ENCODE assay signal across 26 cellular contexts in genomic region chr2:122873951-122874350, GRCh38.
"Had no signal": no experiment of that assay in that cellular context is flagged by ENCODE, and none has a peak within 500 bp of the region (broad histone marks: within the 10 kb centered on the region; RNA-seq: fewer than 3 reads in every experiment).

No MANE protein-coding gene starts in this region.

- H3K9ac ChIP-seq: neural progenitor cell, parathyroid adenoma had no signal

- H2AFZ ChIP-seq: hepatocyte, neural progenitor cell, parathyroid adenoma had no signal

- H3K4me1 ChIP-seq: left ventricle myocardium inferior, neural progenitor cell, parathyroid adenoma, right atrium auricular region, stomach, testis, thyroid gland, transverse colon, upper lobe of left lung had no signal

- H3K4me3 ChIP-seq: hepatocyte, left ventricle myocardium inferior, lung, neural progenitor cell, right atrium auricular region, skin epidermis, stomach, testis, thyroid gland, transverse colon, upper lobe of left lung had no signal

- H3K36me3 ChIP-seq: left ventricle myocardium inferior, neural progenitor cell, neutrophil, right atrium auricular region, stomach, thyroid gland, transverse colon, upper lobe of left lung had no signal

- DNase-seq: islet precursor cell; left ventricle myocardium inferior; mesendoderm; naive B cell; natural killer cell; nephron progenitor cell; occipital lobe; stimulated activated CD4-positive, alpha-beta T cell treated with anti-CD3 and anti-CD28 coated beads, Interleukin-12 subunit alpha, Interleukin-12 subunit beta, amount 100 ng/mL, for 4 hours; stimulated activated CD4-positive, alpha-beta T cell treated with anti-CD3 and anti-CD28 coated beads, Interleukin-15, amount 100 ng/mL, for 24 hours; stimulated activated CD4-positive, alpha-beta T cell treated with anti-CD3 and anti-CD28 coated beads, Interleukin-2, amount 100 ng/mL, for 24 hours; stimulated activated CD4-positive, alpha-beta T cell treated with anti-CD3 and anti-CD28 coated beads, Interleukin-4, amount 100 ng/mL, for 1 hour; stimulated activated naive B cell treated with anti-CD40 and anti-IgM and Interleukin-4, amounts not matched to agents 10 μg/mL and 1 μg/mL and 100 μg/mL, for 72 hours; stimulated activated naive CD8-positive, alpha-beta T cell treated with anti-CD3 and anti-CD28 coated beads, Interleukin-15, Interleukin-2, amounts not matched to agents 100 U/mL and 50 U/mL, for 24 hours; stomach; testis; thyroid gland; transverse colon; upper lobe of left lung had no signal

- H3K4me2 ChIP-seq: hepatocyte, neural progenitor cell had no signal

- H3K9me3 ChIP-seq: neutrophil, right atrium auricular region, testis, thyroid gland, transverse colon, upper lobe of left lung had no signal

- H3K27me3 ChIP-seq: hepatocyte, neural progenitor cell, neutrophil, right atrium auricular region, stomach, testis, thyroid gland, transverse colon, upper lobe of left lung had no signal

- H3K79me2 ChIP-seq: hepatocyte, parathyroid adenoma had no signal

- ATAC-seq: natural killer cell; sciatic nerve; stimulated activated naive B cell treated with anti-CD40 and anti-IgM and Interleukin-4, amounts not matched to agents 10 μg/mL and 1 μg/mL and 100 μg/mL, for 72 hours; stimulated activated naive CD8-positive, alpha-beta T cell treated with anti-CD3 and anti-CD28 coated beads, Interleukin-15, Interleukin-2, amounts not matched to agents 100 U/mL and 50 U/mL, for 24 hours had no signal

- H3K27ac ChIP-seq: hepatocyte, left ventricle myocardium inferior, neural progenitor cell, neutrophil, parathyroid adenoma, right atrium auricular region, skin epidermis, stomach, testis, thyroid gland, transverse colon, upper lobe of left lung had no signal
